In genomic region chr22:49879871-49880270, GRCh38 we compare ENCODE assay signal across 17 cellular contexts. TPM values are rescaled to one million over a fixed set of nuclear protein-coding genes. Genes with fewer than 3 reads are reported as not detected.
DNase-seq lines count a peak whose midpoint lies in the region; ATAC-seq and TF ChIP-seq lines count a peak whose summit lies in the region.
"Had no signal": no experiment of that assay in that cellular context is flagged by ENCODE, and none has a peak within 500 bp of the region (broad histone marks: within the 10 kb centered on the region; RNA-seq: fewer than 3 reads in every experiment).

No MANE protein-coding gene starts in this region.

- no peak overlapping the region for H3K9ac ChIP-seq in HUES48 (ENCODE audit: low read depth, low read length)

- ATAC-seq in activated CD8-positive, alpha-beta memory T cell treated with anti-CD3 and anti-CD28 coated beads, Interleukin-2, amount 10 ng/mL, durations not matched to agents 7 days and 5 days = no peak
- ATAC-seq in central memory CD8-positive, alpha-beta T cell (replicated peaks; ENCODE audit: extremely low read depth, poor library complexity, severe bottlenecking) = no peak
- ATAC-seq: stimulated activated naive CD8-positive, alpha-beta T cell treated with anti-CD3 and anti-CD28 coated beads, Interleukin-15, amount 100 ng/mL, for 72 hours had no signal

- 93% methylated on average over 9 of the region's 9 CpGs for WGBS in suprapubic skin

- no peaks in the 10 kb centered on the region for H3K9me3 ChIP-seq in HUES48 (ENCODE audit: control insufficient read depth, insufficient read depth, low read length)
- H3K9me3 ChIP-seq in suprapubic skin = no peaks in the 10 kb centered on the region
- H3K9me3 ChIP-seq: adrenal gland had no signal

- peaks cover 2% of the 10 kb centered on the region for H3K9me3 Mint-ChIP-seq in activated CD8-positive, alpha-beta memory T cell treated with anti-CD3 and anti-CD28 coated beads, Interleukin-2, amount 10 ng/mL, durations not matched to agents 7 days and 5 days (ENCODE audit: low read depth)
- H3K9me3 Mint-ChIP-seq in central memory CD8-positive, alpha-beta T cell = no peaks in the 10 kb centered on the region
- peaks cover 23% of the 10 kb centered on the region for H3K9me3 Mint-ChIP-seq in progenitor cell of endocrine pancreas (ENCODE audit: low read depth)
- H3K9me3 Mint-ChIP-seq: activated T-cell treated with anti-CD3 and anti-CD28 coated beads, Interleukin-2, amount 50 U/mL, for 4 hours; stimulated activated naive CD8-positive, alpha-beta T cell treated with anti-CD3 and anti-CD28 coated beads, Interleukin-15, amount 100 ng/mL, for 72 hours had no signal

- H3K27ac ChIP-seq in HUES48 (ENCODE audit: low read depth, low read length) = peak overlapping the region; percentile 38
- no peak overlapping the region for H3K27ac ChIP-seq in suprapubic skin
- H3K27ac ChIP-seq: adrenal gland had no signal

- TF ChIP-seq EP300 in suprapubic skin (IDR thresholded peaks at IDR 0.05) = no peak

- H3K4me1 ChIP-seq in HUES48 (ENCODE audit: control insufficient read depth, insufficient read depth, low read length) (peaks cover 3% of the 10 kb centered on the region; the same call in 1 of the 2 replicates), suprapubic skin (no peaks in the 10 kb centered on the region)
- H3K4me1 ChIP-seq: adrenal gland had no signal

- no peak overlapping the region for H3K4me3 ChIP-seq in HUES48 (ENCODE audit: low read depth, low read length)
- no peak overlapping the region for H3K4me3 ChIP-seq in suprapubic skin
- H3K4me3 ChIP-seq: adrenal gland had no signal

- DNase-seq in activated CD8-positive, alpha-beta memory T cell treated with anti-CD3 and anti-CD28 coated beads, Interleukin-2, amount 10 ng/mL, durations not matched to agents 7 days and 5 days = no peak
- no peak for DNase-seq in activated CD8-positive, alpha-beta memory T cell treated with anti-CD3 and anti-CD28 coated beads for 24 hours
- no peak for DNase-seq in central memory CD8-positive, alpha-beta T cell (ENCODE audit: low spot score in 2 of 2)
- no peak for DNase-seq in progenitor cell of endocrine pancreas (ENCODE audit: low spot score, unreplicated experiment)
- no peak for DNase-seq in occipital lobe (lab: John Stamatoyannopoulos, UW)
- DNase-seq in DMS53 treated with DMSO at 0.1 percent for 48 hours (lab: John Stamatoyannopoulos, UW; ENCODE audit: unreplicated experiment) = no peak
- DNase-seq in suprapubic skin (ENCODE audit: low spot score in 2 of 2) = no peak
- DNase-seq: activated T-cell treated with anti-CD3 and anti-CD28 coated beads, Interleukin-2, amount 50 U/mL, for 4 hours; adrenal gland; central memory CD4-positive, alpha-beta T cell; COR-L47; hippocampal formation; kidney glomerular epithelial cell; NCI-H226; stimulated activated naive CD8-positive, alpha-beta T cell treated with anti-CD3 and anti-CD28 coated beads, Interleukin-15, amount 100 ng/mL, for 72 hours had no signal

- H3K36me3 ChIP-seq in HUES48 (ENCODE audit: control insufficient read depth, insufficient read depth, low read length) = peaks cover 19% of the 10 kb centered on the region
- H3K36me3 ChIP-seq in suprapubic skin = peaks cover 15% of the 10 kb centered on the region
- H3K36me3 ChIP-seq: adrenal gland had no signal

- H3K4me1 Mint-ChIP-seq in activated CD8-positive, alpha-beta memory T cell treated with anti-CD3 and anti-CD28 coated beads, Interleukin-2, amount 10 ng/mL, durations not matched to agents 7 days and 5 days = peaks cover 39% of the 10 kb centered on the region
- peaks cover 56% of the 10 kb centered on the region for H3K4me1 Mint-ChIP-seq in central memory CD8-positive, alpha-beta T cell
- H3K4me1 Mint-ChIP-seq in progenitor cell of endocrine pancreas (ENCODE audit: low read depth) = peaks cover 3% of the 10 kb centered on the region
- H3K4me1 Mint-ChIP-seq: mesothelial cell of epicardium had no signal

- TF ChIP-seq POLR2A in suprapubic skin (IDR thresholded peaks at IDR 0.05) = no peak

- no peaks in the 10 kb centered on the region for H3K27me3 ChIP-seq in HUES48 (ENCODE audit: control insufficient read depth, insufficient read depth, low read length)
- H3K27me3 ChIP-seq in suprapubic skin = no peaks in the 10 kb centered on the region
- H3K27me3 ChIP-seq: adrenal gland had no signal

- peaks cover 47% of the 10 kb centered on the region for H3K36me3 Mint-ChIP-seq in activated CD8-positive, alpha-beta memory T cell treated with anti-CD3 and anti-CD28 coated beads, Interleukin-2, amount 10 ng/mL, durations not matched to agents 7 days and 5 days
- H3K36me3 Mint-ChIP-seq in central memory CD8-positive, alpha-beta T cell (ENCODE audit: insufficient read depth) = peaks cover 12% of the 10 kb centered on the region
- peaks cover 56% of the 10 kb centered on the region for H3K36me3 Mint-ChIP-seq in progenitor cell of endocrine pancreas (ENCODE audit: insufficient read depth)

- H3K27me3 Mint-ChIP-seq in activated CD8-positive, alpha-beta memory T cell treated with anti-CD3 and anti-CD28 coated beads, Interleukin-2, amount 10 ng/mL, durations not matched to agents 7 days and 5 days = no peaks in the 10 kb centered on the region
- H3K27me3 Mint-ChIP-seq in central memory CD8-positive, alpha-beta T cell = no peaks in the 10 kb centered on the region
- H3K27me3 Mint-ChIP-seq in progenitor cell of endocrine pancreas = no peaks in the 10 kb centered on the region
- H3K27me3 Mint-ChIP-seq: stimulated activated naive CD8-positive, alpha-beta T cell treated with anti-CD3 and anti-CD28 coated beads, Interleukin-15, amount 100 ng/mL, for 72 hours had no signal

- CTCF ChIA-PET in activated CD8-positive, alpha-beta memory T cell treated with anti-CD3 and anti-CD28 coated beads, Interleukin-2, amount 10 ng/mL, durations not matched to agents 7 days and 5 days (lab: Charles Lee) = interaction anchor here (1.1 to 2.9 kb wide), 5 partner anchors 8 to 112 kb away, joined by 3 to 12 read pairs (median 4); no protein-coding TSS in a partner anchor

- H3K27ac Mint-ChIP-seq in activated CD8-positive, alpha-beta memory T cell treated with anti-CD3 and anti-CD28 coated beads, Interleukin-2, amount 10 ng/mL, durations not matched to agents 7 days and 5 days = peak overlapping the region; percentile 90
- H3K27ac Mint-ChIP-seq in central memory CD8-positive, alpha-beta T cell (ENCODE audit: low read depth) = peak overlapping the region; percentile 89
- peak overlapping the region; percentile 80 for H3K27ac Mint-ChIP-seq in progenitor cell of endocrine pancreas

- TF ChIP-seq CTCF in progenitor cell of endocrine pancreas (IDR thresholded peaks at IDR 0.05; ENCODE audit: unreplicated experiment) = no peak
- no peak for TF ChIP-seq CTCF in suprapubic skin (IDR thresholded peaks at IDR 0.05)

- peak overlapping the region; percentile 58 for H3K4me3 Mint-ChIP-seq in activated CD8-positive, alpha-beta memory T cell treated with anti-CD3 and anti-CD28 coated beads, Interleukin-2, amount 10 ng/mL, durations not matched to agents 7 days and 5 days
- peak overlapping the region; percentile 37 for H3K4me3 Mint-ChIP-seq in central memory CD8-positive, alpha-beta T cell
- H3K4me3 Mint-ChIP-seq in progenitor cell of endocrine pancreas (ENCODE audit: low read depth) = no peak overlapping the region
- H3K4me3 Mint-ChIP-seq: activated T-cell treated with anti-CD3 and anti-CD28 coated beads, Interleukin-2, amount 50 U/mL, for 4 hours; mesothelial cell of epicardium had no signal

RNA-seq across cellular contexts. Expression of gene ZBED4, which starts 26.2 kb away (rescaled TPM):
- total RNA-seq in activated CD8-positive, alpha-beta memory T cell treated with anti-CD3 and anti-CD28 coated beads, Interleukin-2, amount 10 ng/mL, durations not matched to agents 7 days and 5 days = 10 to 100 TPM; 24.1 to 25.7 TPM
- 34.3 and 36.5 TPM in 2 replicates for total RNA-seq in progenitor cell of endocrine pancreas
- 24.2 TPM for total RNA-seq in occipital lobe
- 10 to 100 TPM; 11.9 to 19.4 (median 18.2) TPM for total RNA-seq in suprapubic skin

RNA-seq across cellular contexts. Expression of gene ALG12, which starts 38.4 kb away (rescaled TPM):
- 10 to 100 TPM; 16.8 to 18.8 TPM for total RNA-seq in activated CD8-positive, alpha-beta memory T cell treated with anti-CD3 and anti-CD28 coated beads, Interleukin-2, amount 10 ng/mL, durations not matched to agents 7 days and 5 days
- total RNA-seq in progenitor cell of endocrine pancreas (22.0 and 25.7 TPM in 2 replicates), occipital lobe (11.7 TPM), suprapubic skin (10 to 100 TPM; 13.2 to 23.8 (median 16.8) TPM)

RNA-seq across cellular contexts. Expression of gene CRELD2, which starts 38.6 kb away (rescaled TPM):
- 10 to 100 TPM; 43.9 to 51.2 TPM for total RNA-seq in activated CD8-positive, alpha-beta memory T cell treated with anti-CD3 and anti-CD28 coated beads, Interleukin-2, amount 10 ng/mL, durations not matched to agents 7 days and 5 days
- total RNA-seq in progenitor cell of endocrine pancreas (42.2 and 42.4 TPM in 2 replicates), occipital lobe (17.5 TPM), suprapubic skin (10 to 100 TPM in 3 of 4 donors, 1 to 10 TPM in 1; 9.3 to 29.4 (median 21.5) TPM)

RNA-seq across cellular contexts. Expression of gene BRD1, which starts 52.2 kb away (rescaled TPM):
- total RNA-seq in activated CD8-positive, alpha-beta memory T cell treated with anti-CD3 and anti-CD28 coated beads, Interleukin-2, amount 10 ng/mL, durations not matched to agents 7 days and 5 days = 10 to 100 TPM; 49.9 to 56.6 TPM
- total RNA-seq in progenitor cell of endocrine pancreas (57.3 and 65.7 TPM in 2 replicates), occipital lobe (44.0 TPM), suprapubic skin (100 to 1,000 TPM in 1 of 4 donors, 10 to 100 TPM in 3; 69.3 to 116 (median 81.1) TPM)
